Comparison of ENCODE assay signal across 30 cellular contexts in the genomic region with DNA sequence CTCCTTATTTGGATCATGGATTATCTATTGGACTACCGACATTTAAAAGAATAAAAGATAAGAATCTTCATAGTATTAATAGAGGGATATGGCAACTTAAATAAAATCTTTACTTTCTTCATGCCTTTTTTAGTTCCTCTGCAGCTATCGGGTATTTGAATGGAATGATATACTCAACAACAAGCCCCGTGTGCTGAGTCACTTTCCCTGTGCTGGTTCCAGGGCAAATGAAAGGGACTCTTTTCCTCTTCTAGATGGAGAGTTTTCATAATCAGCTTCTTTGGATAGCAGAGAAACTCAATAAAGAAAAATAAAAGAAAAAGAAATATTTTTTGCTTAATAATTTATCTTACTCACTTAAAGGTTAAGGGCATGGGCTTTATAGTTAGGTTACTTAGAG.
DNase-seq lines count a peak whose midpoint lies in the region; ATAC-seq and TF ChIP-seq lines count a peak whose summit lies in the region.
"Had no signal": no experiment of that assay in that cellular context is flagged by ENCODE, and none has a peak within 500 bp of the region (broad histone marks: within the 10 kb centered on the region; RNA-seq: fewer than 3 reads in every experiment).

No MANE protein-coding gene starts in this region.

- in situ Hi-C loops in GM23248 (cut with MboI) = no loop called here

- H3K9me3 ChIP-seq in GM23248 (ENCODE audit: low read depth) (no peaks in the 10 kb centered on the region), ascending aorta (no peaks in the 10 kb centered on the region)
- no peaks in the 10 kb centered on the region for H3K9me3 ChIP-seq in naive thymus-derived CD4-positive, alpha-beta T cell (ENCODE audit: control insufficient read depth in 2 of 3, low read length in 3 of 3)
- H3K9me3 ChIP-seq: heart left ventricle, lower lobe of right lung, right atrium auricular region, upper lobe of left lung had no signal

- no peaks in the 10 kb centered on the region for H3K27me3 Mint-ChIP-seq in naive thymus-derived CD4-positive, alpha-beta T cell
- H3K27me3 Mint-ChIP-seq: activated CD4-positive, alpha-beta memory T cell treated with anti-CD3 and anti-CD28 coated beads, Interleukin-2, amount 10 ng/mL, durations not matched to agents 7 days and 5 days; activated T-helper 17 cell treated with anti-CD3 and anti-CD28 coated beads, Interleukin-2, amount 50 U/mL, for 72 hours; T-cell had no signal

- no peak overlapping the region for H3K9ac ChIP-seq in GM23248
- H3K9ac ChIP-seq: parathyroid adenoma had no signal

- no peaks in the 10 kb centered on the region for H3K36me3 ChIP-seq in GM23248 (ENCODE audit: low read depth)
- H3K36me3 ChIP-seq in ascending aorta = no peaks in the 10 kb centered on the region
- no peaks in the 10 kb centered on the region for H3K36me3 ChIP-seq in naive thymus-derived CD4-positive, alpha-beta T cell (ENCODE audit: control insufficient read depth in 2 of 3, insufficient read depth in 3 of 3, low read length in 3 of 3)
- H3K36me3 ChIP-seq: heart left ventricle, lower lobe of right lung, right atrium auricular region, upper lobe of left lung had no signal

- no peaks in the 10 kb centered on the region for H3F3A ChIP-seq in GM23248 (ENCODE audit: insufficient read depth)

- no peak overlapping the region for H3K27ac Mint-ChIP-seq in naive thymus-derived CD4-positive, alpha-beta T cell
- H3K27ac Mint-ChIP-seq: activated CD4-positive, alpha-beta memory T cell treated with anti-CD3 and anti-CD28 coated beads, Interleukin-2, amount 10 ng/mL, durations not matched to agents 7 days and 5 days; activated T-helper 17 cell treated with anti-CD3 and anti-CD28 coated beads, Interleukin-2, amount 50 U/mL, for 72 hours; CD14-positive monocyte; T-cell had no signal

- H4K20me1 ChIP-seq in GM23248 (ENCODE audit: insufficient read depth) = no peaks in the 10 kb centered on the region

- intact Hi-C loops in ascending aorta (cut with DNase I) = no loop called here
- intact Hi-C loops in naive thymus-derived CD4-positive, alpha-beta T cell (cut with micrococcal nuclease) = no loop called here

- H3K4me3 ChIP-seq in GM23248 = no peak overlapping the region
- no peak overlapping the region for H3K4me3 ChIP-seq in ascending aorta
- no peak overlapping the region for H3K4me3 ChIP-seq in naive thymus-derived CD4-positive, alpha-beta T cell (ENCODE audit: low read length)
- H3K4me3 ChIP-seq: heart left ventricle, lower lobe of right lung, right atrium auricular region, upper lobe of left lung had no signal

- no peaks in the 10 kb centered on the region for H3K9me2 ChIP-seq in GM23248 (ENCODE audit: insufficient read depth)

- H3K9me3 Mint-ChIP-seq in naive thymus-derived CD4-positive, alpha-beta T cell = no peaks in the 10 kb centered on the region
- H3K9me3 Mint-ChIP-seq: activated CD4-positive, alpha-beta memory T cell treated with anti-CD3 and anti-CD28 coated beads, Interleukin-2, amount 10 ng/mL, durations not matched to agents 7 days and 5 days; activated T-helper 17 cell treated with anti-CD3 and anti-CD28 coated beads, Interleukin-2, amount 50 U/mL, for 72 hours; T-cell had no signal

- H2AFZ ChIP-seq in GM23248 = no peak overlapping the region
- H2AFZ ChIP-seq: parathyroid adenoma had no signal

- no peak for ATAC-seq in HG03378 (IDR thresholded peaks at IDR 0.05; ENCODE audit: unreplicated experiment)
- no peak for ATAC-seq in naive thymus-derived CD4-positive, alpha-beta T cell
- ATAC-seq: activated T-helper 17 cell treated with anti-CD3 and anti-CD28 coated beads, Interleukin-2, amount 50 U/mL, for 72 hours; heart left ventricle; HepG2; lower lobe of right lung; T-cell had no signal

- POLR2A ChIA-PET in naive thymus-derived CD4-positive, alpha-beta T cell (lab: Charles Lee) = no interaction called here

- H3K4me3 Mint-ChIP-seq in naive thymus-derived CD4-positive, alpha-beta T cell = no peak overlapping the region
- H3K4me3 Mint-ChIP-seq: activated CD4-positive, alpha-beta memory T cell treated with anti-CD3 and anti-CD28 coated beads, Interleukin-2, amount 10 ng/mL, durations not matched to agents 7 days and 5 days; activated T-helper 17 cell treated with anti-CD3 and anti-CD28 coated beads, Interleukin-2, amount 50 U/mL, for 72 hours; CD14-positive monocyte; T-cell had no signal

- no peak overlapping the region for H3K4me2 ChIP-seq in GM23248 (ENCODE audit: unreplicated experiment)

- WGBS in GM23248 (ENCODE audit: low coverage in 1 of 2, low lambda C conversion rate in 2 of 2, missing lambda C conversion rate in 2 of 2), 2 experiments = 47 to 48% methylated on average over 3 of the region's 3 CpGs

- H3K27me3 ChIP-seq in GM23248 (replicated peaks; ENCODE audit: insufficient read depth) (no peaks in the 10 kb centered on the region), ascending aorta (no peaks in the 10 kb centered on the region)
- no peaks in the 10 kb centered on the region for H3K27me3 ChIP-seq in naive thymus-derived CD4-positive, alpha-beta T cell (ENCODE audit: control insufficient read depth in 2 of 2, insufficient read depth in 2 of 2, low read length in 2 of 2)
- H3K27me3 ChIP-seq: heart left ventricle, right atrium auricular region, upper lobe of left lung had no signal

- H3K4me1 ChIP-seq in GM23248 (ENCODE audit: insufficient read depth) (peaks cover 13% of the 10 kb centered on the region; the same call in 1 of the 2 replicates), ascending aorta (peaks cover 0 to 9% of the 10 kb centered on the region in 2 donors)
- H3K4me1 ChIP-seq in naive thymus-derived CD4-positive, alpha-beta T cell (ENCODE audit: control insufficient read depth in 2 of 2, insufficient read depth in 2 of 2, low read length in 2 of 2) = no peaks in the 10 kb centered on the region
- H3K4me1 ChIP-seq: heart left ventricle, lower lobe of right lung, parathyroid adenoma, right atrium auricular region, upper lobe of left lung had no signal

- no peaks in the 10 kb centered on the region for H3K4me1 Mint-ChIP-seq in naive thymus-derived CD4-positive, alpha-beta T cell
- H3K4me1 Mint-ChIP-seq: activated CD4-positive, alpha-beta memory T cell treated with anti-CD3 and anti-CD28 coated beads, Interleukin-2, amount 10 ng/mL, durations not matched to agents 7 days and 5 days; activated T-helper 17 cell treated with anti-CD3 and anti-CD28 coated beads, Interleukin-2, amount 50 U/mL, for 72 hours; T-cell had no signal

- H3K36me3 Mint-ChIP-seq in naive thymus-derived CD4-positive, alpha-beta T cell = no peaks in the 10 kb centered on the region
- H3K36me3 Mint-ChIP-seq: CD14-positive monocyte, T-cell had no signal

- DNase-seq in GM23248 = peak; percentile 65
- no peak for DNase-seq in ascending aorta (ENCODE audit: low spot score in 2 of 2)
- peak; percentile 58 for DNase-seq in fibroblast of peridontal ligament (ENCODE audit: extremely low read depth)
- peak; percentile 49 for DNase-seq in stromal cell of bone marrow (ENCODE audit: low read depth)
- no peak for DNase-seq in MV-4-11 (lab: John Stamatoyannopoulos, UW)
- no peak for DNase-seq in naive thymus-derived CD4-positive, alpha-beta T cell
- DNase-seq: activated CD4-positive, alpha-beta memory T cell treated with anti-CD3 and anti-CD28 coated beads, Interleukin-2, amount 10 ng/mL, durations not matched to agents 7 days and 5 days; activated CD4-positive, alpha-beta T cell treated with anti-CD3 and anti-CD28 coated beads for 1 hour; activated CD8-positive, alpha-beta memory T cell treated with anti-CD3 and anti-CD28 coated beads, Interleukin-2, amount 50 U/mL, for 48 hours; activated naive CD4-positive, alpha-beta T cell treated with anti-CD3 and anti-CD28 coated beads, Interleukin-2, amount 50 U/mL, for 16 hours; Calu3; caudate nucleus; dermis blood vessel endothelial cell; DMS79 treated with DMSO at 0.1 percent for 48 hours; heart left ventricle; kidney glomerular epithelial cell; lower lobe of right lung; NCI-H1092 treated with DMSO at 0.1 percent for 48 hours; NCI-H2029 treated with DMSO at 0.1 percent for 48 hours; NCI-H226; stimulated activated CD4-positive, alpha-beta T cell treated with anti-CD3 and anti-CD28 coated beads, Interleukin-12 subunit alpha, Interleukin-12 subunit beta, amount 100 ng/mL, for 4 hours; stimulated activated CD4-positive, alpha-beta T cell treated with anti-CD3 and anti-CD28 coated beads, Interleukin-4, amount 100 ng/mL, for 1 hour; T-cell; upper lobe of left lung had no signal

- no peak for TF ChIP-seq CTCF in ascending aorta (IDR thresholded peaks at IDR 0.05)

- no peaks in the 10 kb centered on the region for H3K79me2 ChIP-seq in GM23248 (ENCODE audit: insufficient read depth)
- H3K79me2 ChIP-seq: parathyroid adenoma had no signal

- H3K27ac ChIP-seq in GM23248 (no peak overlapping the region), ascending aorta (peak overlapping the region; percentile 52 to 53)
- no peak overlapping the region for H3K27ac ChIP-seq in naive thymus-derived CD4-positive, alpha-beta T cell (ENCODE audit: low read depth, low read length)
- H3K27ac ChIP-seq: heart left ventricle, lower lobe of right lung, parathyroid adenoma, upper lobe of left lung had no signal

- CTCF ChIA-PET in naive thymus-derived CD4-positive, alpha-beta T cell (lab: Charles Lee) = interaction anchor here (1.5 kb wide), 1 partner anchor 10 kb away, joined by 3 read pairs; no protein-coding TSS in a partner anchor

Comparison
In these comparisons a context has a peak if more than half of its experiments do, and no peak if none do; other contexts are left out.
1. DNase-seq: peak in GM23248 (single experiment), fibroblast of peridontal ligament (single experiment) and stromal cell of bone marrow (single experiment); none in ascending aorta (0 of 2), MV-4-11 (single experiment) and naive thymus-derived CD4-positive, alpha-beta T cell (0 of 9).
2. H3K27ac ChIP-seq: peak in ascending aorta (2 of 2); none in GM23248 (single experiment) and naive thymus-derived CD4-positive, alpha-beta T cell (single experiment).